8 cellular contexts compared by ENCODE assay signal in genomic region chr22:41301085-41302015, GRCh38. TPM values are rescaled to one million over a fixed set of nuclear protein-coding genes. Genes with fewer than 3 reads are reported as not detected.
A peak's percentile ranks its signal among the peaks of the same experiment; 100 is the strongest.
DNase-seq lines count a peak whose midpoint lies in the region; ATAC-seq and TF ChIP-seq lines count a peak whose summit lies in the region.

Gene ZC3H7B, plus strand, starts transcription at chr22:41301525. Its CDS starts 19,136 bp downstream, at chr22:41320661.

- peak within 1 kb of the TSS; percentile 71 for H2AFZ ChIP-seq in OCI-LY3 (ENCODE audit: low read depth, low read length)

- H3K9me3 ChIP-seq in HUES48 (ENCODE audit: control insufficient read depth, insufficient read depth, low read length) (no peaks in the 10 kb centered on the region), OCI-LY3 (ENCODE audit: insufficient read depth, low read length) (no peaks in the 10 kb centered on the region), mucosa of rectum (ENCODE audit: control insufficient read depth in 2 of 2, low read length in 2 of 2) (no peaks in the 10 kb centered on the region)

- peak; percentile 89 for ATAC-seq in GM21381 (IDR thresholded peaks at IDR 0.05; ENCODE audit: unreplicated experiment)

- H3K4me3 ChIP-seq in HUES48 (ENCODE audit: low read depth, low read length) (peak within 1 kb of the TSS; percentile 88), OCI-LY3 (ENCODE audit: low read length) (peak within 1 kb of the TSS; percentile 87), epithelial cell of proximal tubule (ENCODE audit: low read depth, low read length) (peak within 1 kb of the TSS; percentile 91), mucosa of rectum (ENCODE audit: low read length in 2 of 2) (peak within 1 kb of the TSS; percentile 75 to 76)

- peak within 1 kb of the TSS; percentile 75 for H3K27ac ChIP-seq in HUES48 (ENCODE audit: low read depth, low read length)
- peak within 1 kb of the TSS; percentile 65 for H3K27ac ChIP-seq in OCI-LY3 (ENCODE audit: low read length)
- H3K27ac ChIP-seq in mucosa of rectum (ENCODE audit: low read depth in 2 of 2, low read length in 2 of 2) = peak within 1 kb of the TSS; percentile 55 to 56

- peaks cover 14% of the 10 kb centered on the region for H4K20me1 ChIP-seq in OCI-LY3 (ENCODE audit: insufficient read depth, low read length)

- DNase-seq in D341Med (ENCODE audit: low spot score) = peak; percentile 95
- DNase-seq in activated T-cell treated with anti-CD3 and anti-CD28 coated beads for 4 hours = peak; percentile 79
- DNase-seq in epithelial cell of proximal tubule (ENCODE audit: low read depth) = no peak
- DNase-seq in stimulated activated CD8-positive, alpha-beta memory T cell treated with anti-CD3 and anti-CD28 coated beads, Interleukin-4, amount 100 ng/mL, for 48 hours = peak; percentile 86

- H3K79me2 ChIP-seq in OCI-LY3 (ENCODE audit: low read length) = peaks cover 58% of the 10 kb centered on the region

- H3K36me3 ChIP-seq in HUES48 (ENCODE audit: control insufficient read depth, insufficient read depth, low read length) (peaks cover 4% of the 10 kb centered on the region), OCI-LY3 (replicated peaks; ENCODE audit: low read depth, low read length) (peaks cover 14% of the 10 kb centered on the region), mucosa of rectum (ENCODE audit: control insufficient read depth in 2 of 2, insufficient read depth in 2 of 2, low read length in 2 of 2) (no peaks in the 10 kb centered on the region)

- no peaks in the 10 kb centered on the region for H3K27me3 ChIP-seq in HUES48 (ENCODE audit: control insufficient read depth, insufficient read depth, low read length)
- H3K27me3 ChIP-seq in OCI-LY3 (ENCODE audit: low read depth, low read length) = no peaks in the 10 kb centered on the region
- H3K27me3 ChIP-seq in mucosa of rectum (ENCODE audit: control insufficient read depth in 2 of 2, insufficient read depth in 2 of 2, low read length in 2 of 2) = no peaks in the 10 kb centered on the region

- peak; percentile 51 for TF ChIP-seq CTCF in OCI-LY3 (IDR thresholded peaks at IDR 0.05; ENCODE audit: low read depth, low read length)
- TF ChIP-seq CTCF in epithelial cell of proximal tubule (conservative IDR thresholded peaks at IDR 0.05; ENCODE audit: low read depth, low read length) = peak; percentile 45

- H3K4me1 ChIP-seq in HUES48 (ENCODE audit: control insufficient read depth, insufficient read depth, low read length) (peaks cover 13% of the 10 kb centered on the region), OCI-LY3 (ENCODE audit: low read length) (peaks cover 17% of the 10 kb centered on the region), mucosa of rectum (ENCODE audit: control insufficient read depth in 2 of 2, insufficient read depth in 2 of 2, low read length in 2 of 2) (peaks cover 9 to 10% of the 10 kb centered on the region in 2 donors)

- H3K9ac ChIP-seq in HUES48 (ENCODE audit: low read depth, low read length) = peak within 1 kb of the TSS; percentile 82
- H3K9ac ChIP-seq in OCI-LY3 (ENCODE audit: low read length) = peak within 1 kb of the TSS; percentile 93
- peak within 1 kb of the TSS; percentile 74 to 84 for H3K9ac ChIP-seq in mucosa of rectum (ENCODE audit: low read depth in 1 of 2, low read length in 2 of 2)

- H3K4me2 ChIP-seq in OCI-LY3 (ENCODE audit: low read length) = peak within 1 kb of the TSS; percentile 89

RNA-seq across cellular contexts. Expression of gene ZC3H7B, which starts in this region (rescaled TPM):
- total RNA-seq in epithelial cell of proximal tubule = 55.6 and 75.5 TPM in 2 replicates
